Comparison of ENCODE assay signal across 7 cellular contexts in the genomic region with DNA sequence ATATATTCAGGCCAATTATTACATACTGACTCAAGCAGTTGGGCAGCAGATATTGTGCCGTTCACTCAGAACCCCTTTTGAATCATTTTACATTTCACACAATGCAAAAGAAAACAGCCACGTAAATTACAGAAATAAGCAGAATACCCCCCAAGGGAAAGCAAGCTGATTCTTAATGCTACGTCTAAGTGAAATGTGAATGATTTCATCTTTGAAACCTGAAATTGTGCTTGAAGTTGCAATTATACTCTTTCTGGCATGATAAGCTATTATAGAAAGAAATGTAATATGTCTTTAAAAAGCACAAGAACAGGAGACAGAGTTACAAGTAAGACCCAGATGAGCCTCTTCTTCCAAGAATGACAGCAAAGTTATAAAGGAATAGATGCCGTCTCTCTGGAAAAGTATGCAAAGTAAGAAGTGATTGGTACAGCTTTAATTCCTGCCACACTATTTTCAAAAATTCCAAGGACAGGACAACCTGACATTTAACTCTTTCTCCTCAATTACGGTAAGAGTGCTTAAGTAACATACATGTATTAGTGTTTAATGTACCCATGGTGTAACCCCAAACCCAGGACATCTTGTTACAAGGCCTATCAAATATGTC.
"Had no signal": no experiment of that assay in that cellular context is flagged by ENCODE, and none has a peak within 500 bp of the region (broad histone marks: within the 10 kb centered on the region; RNA-seq: fewer than 3 reads in every experiment).

No MANE protein-coding gene starts in this region.

- H3K4me1 Mint-ChIP-seq: H9 had no signal

- DNase-seq: GM23248, GOT3, H9, HCEC 1CT, IMR-90, KG1 had no signal

- H3K27ac ChIP-seq: GM23248 had no signal

- H3K9me3 Mint-ChIP-seq: H9 had no signal

- H2AFZ ChIP-seq: GM23248 had no signal

- ATAC-seq: K562 had no signal

- H3K4me3 Mint-ChIP-seq: H9 had no signal

- H3K4me3 ChIP-seq: GM23248, K562 had no signal

- H3K9ac ChIP-seq: GM23248 had no signal
